In the genomic region with DNA sequence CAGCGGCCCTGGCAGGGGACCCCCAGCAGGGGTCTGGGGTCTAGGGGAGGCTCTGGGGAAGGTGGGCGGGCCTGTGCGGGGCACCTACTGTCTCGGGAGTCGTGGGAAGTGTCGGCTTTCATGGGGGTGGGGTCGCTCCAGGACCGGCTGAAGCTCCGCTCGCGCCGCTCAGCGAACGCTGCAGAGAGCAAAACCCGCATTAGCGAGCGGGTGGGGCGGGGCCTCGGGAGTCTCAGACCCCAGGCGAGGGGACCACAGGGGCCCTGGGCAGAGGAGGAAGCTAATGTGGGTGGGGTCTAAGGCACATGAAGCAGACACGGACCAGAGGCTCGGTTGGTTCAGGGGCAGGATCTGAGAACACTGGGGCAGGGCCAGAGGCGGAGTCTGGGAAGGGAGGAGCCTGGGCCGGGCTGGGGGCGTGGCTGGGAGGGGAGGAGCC, we compare ENCODE assay signal across 10 cellular contexts. TPM values are rescaled to one million over a fixed set of nuclear protein-coding genes. Genes with fewer than 3 reads are reported as not detected.
A peak's percentile ranks its signal among the peaks of the same experiment; 100 is the strongest.
DNase-seq lines count a peak whose midpoint lies in the region; ATAC-seq and TF ChIP-seq lines count a peak whose summit lies in the region.
"Had no signal": no experiment of that assay in that cellular context is flagged by ENCODE, and none has a peak within 500 bp of the region (broad histone marks: within the 10 kb centered on the region; RNA-seq: fewer than 3 reads in every experiment).

No MANE protein-coding gene starts in this region.

- TF ChIP-seq CTCF in epithelial cell of esophagus (IDR thresholded peaks at IDR 0.05; ENCODE audit: insufficient read depth, low read depth, low read length, missing control alignments): no peak

- DNase-seq in NAMALWA (ENCODE audit: low spot score): peak; percentile 76
- peak; percentile 73 for DNase-seq in activated CD4-positive, alpha-beta memory T cell treated with anti-CD3 and anti-CD28 coated beads for 36 hours
- DNase-seq in epithelial cell of esophagus (ENCODE audit: low read depth): peak; percentile 79
- DNase-seq in stimulated activated naive CD8-positive, alpha-beta T cell treated with anti-CD3 and anti-CD28 coated beads, Interleukin-15, amount 100 ng/mL, for 72 hours: peak; percentile 55 to 65
- no peak for DNase-seq in middle frontal gyrus (ENCODE audit: extremely low spot score, low spot score)
- no peak for DNase-seq in NCI-H1092 (lab: John Stamatoyannopoulos, UW)

- no peaks in the 10 kb centered on the region for H3K9me3 ChIP-seq in mesodermal cell (ENCODE audit: control insufficient read depth, low read length)

- H3K27me3 Mint-ChIP-seq in activated CD4-positive, alpha-beta memory T cell treated with anti-CD3 and anti-CD28 coated beads for 36 hours: no peaks in the 10 kb centered on the region
- H3K27me3 Mint-ChIP-seq in stimulated activated naive CD8-positive, alpha-beta T cell treated with anti-CD3 and anti-CD28 coated beads, Interleukin-15, amount 100 ng/mL, for 72 hours: no peaks in the 10 kb centered on the region

- H3K4me1 ChIP-seq in mesodermal cell (ENCODE audit: control insufficient read depth, insufficient read depth, low read length, poor library complexity, severe bottlenecking): peaks cover 18% of the 10 kb centered on the region

- H3K4me3 ChIP-seq in epithelial cell of esophagus (ENCODE audit: low read length): peak overlapping the region; percentile 54
- H3K4me3 ChIP-seq in mesodermal cell (ENCODE audit: extremely low read depth, insufficient read depth, low read length, poor library complexity, severe bottlenecking): peak overlapping the region; percentile 19

- peaks cover 19% of the 10 kb centered on the region for H3K4me1 Mint-ChIP-seq in activated CD4-positive, alpha-beta memory T cell treated with anti-CD3 and anti-CD28 coated beads for 36 hours (ENCODE audit: low read depth)
- H3K4me1 Mint-ChIP-seq in stimulated activated naive CD8-positive, alpha-beta T cell treated with anti-CD3 and anti-CD28 coated beads, Interleukin-15, amount 100 ng/mL, for 72 hours: peaks cover 86% of the 10 kb centered on the region

- peaks cover 7% of the 10 kb centered on the region for H3K36me3 Mint-ChIP-seq in activated CD4-positive, alpha-beta memory T cell treated with anti-CD3 and anti-CD28 coated beads for 36 hours

- CTCF ChIA-PET in activated CD4-positive, alpha-beta memory T cell treated with anti-CD3 and anti-CD28 coated beads for 36 hours (lab: Charles Lee): interaction anchor here (1.2 kb wide), 1 partner anchor 31 kb away, joined by 5 read pairs; the partner anchor contains the start of genes EXD3 and NOXA1

- POLR2A ChIA-PET in activated CD4-positive, alpha-beta memory T cell treated with anti-CD3 and anti-CD28 coated beads for 36 hours (lab: Charles Lee): interaction anchor here (1.2 kb wide), 1 partner anchor 31 kb away, joined by 4 read pairs; the partner anchor contains the start of genes EXD3 and NOXA1

- WGBS in mesodermal cell (ENCODE audit: insufficient coverage in 2 of 2), 2 experiments: 22 to 33% methylated on average over 12 to 20 of the region's 25 CpGs

- H3K27ac Mint-ChIP-seq in activated CD4-positive, alpha-beta memory T cell treated with anti-CD3 and anti-CD28 coated beads for 36 hours: no peak overlapping the region
- H3K27ac Mint-ChIP-seq in stimulated activated naive CD8-positive, alpha-beta T cell treated with anti-CD3 and anti-CD28 coated beads, Interleukin-15, amount 100 ng/mL, for 72 hours: peak overlapping the region in 1 of 2 donors; percentile 12

- ATAC-seq in GM19351 (IDR thresholded peaks at IDR 0.05; ENCODE audit: unreplicated experiment): peak; percentile 66
- ATAC-seq in stimulated activated naive CD8-positive, alpha-beta T cell treated with anti-CD3 and anti-CD28 coated beads, Interleukin-15, amount 100 ng/mL, for 72 hours: peak; percentile 43

- H3K9me3 Mint-ChIP-seq in activated CD4-positive, alpha-beta memory T cell treated with anti-CD3 and anti-CD28 coated beads for 36 hours: no peaks in the 10 kb centered on the region
- no peaks in the 10 kb centered on the region for H3K9me3 Mint-ChIP-seq in stimulated activated naive CD8-positive, alpha-beta T cell treated with anti-CD3 and anti-CD28 coated beads, Interleukin-15, amount 100 ng/mL, for 72 hours

- H3K4me3 Mint-ChIP-seq in activated CD4-positive, alpha-beta memory T cell treated with anti-CD3 and anti-CD28 coated beads for 36 hours: no peak overlapping the region
- H3K4me3 Mint-ChIP-seq in stimulated activated naive CD8-positive, alpha-beta T cell treated with anti-CD3 and anti-CD28 coated beads, Interleukin-15, amount 100 ng/mL, for 72 hours: peak overlapping the region in 1 of 2 donors; percentile 2

- intact Hi-C loops in activated CD4-positive, alpha-beta memory T cell treated with anti-CD3 and anti-CD28 coated beads for 36 hours (cut with micrococcal nuclease): no loop called here

- H3K27ac ChIP-seq in mesodermal cell (ENCODE audit: low read depth, low read length, severe bottlenecking): no peak overlapping the region

- H3K36me3 ChIP-seq in mesodermal cell (ENCODE audit: control insufficient read depth, insufficient read depth, low read length): peaks cover 57% of the 10 kb centered on the region

RNA-seq across cellular contexts. Expression of gene NSMF, which starts 5.5 kb away (rescaled TPM):
- total RNA-seq in activated CD4-positive, alpha-beta memory T cell treated with anti-CD3 and anti-CD28 coated beads for 36 hours: 10 to 100 TPM; 29.9 to 31.6 TPM
- 59.3 TPM for polyA plus RNA-seq in mesodermal cell (2013, experiment 1 of 2)
- polyA plus RNA-seq in mesodermal cell (2013, experiment 2 of 2): 47.9 TPM

RNA-seq across cellular contexts. Expression of gene ENTPD8, which starts 12.5 kb away (rescaled TPM):
- not detected for total RNA-seq in activated CD4-positive, alpha-beta memory T cell treated with anti-CD3 and anti-CD28 coated beads for 36 hours
- polyA plus RNA-seq in mesodermal cell (2013, experiment 1 of 2): 0.18 TPM
- 0.25 TPM for polyA plus RNA-seq in mesodermal cell (2013, experiment 2 of 2)
- total RNA-seq: subcutaneous adipose tissue; T-helper 2 cell treated with Interferon-gamma antibody and Interleukin-4, amounts not matched to agents 100 ng/mL and 5 ng/mL, for 36 hours had no signal

RNA-seq across cellular contexts. Expression of gene NOXA1, which starts 30.5 kb away (rescaled TPM):
- total RNA-seq in activated CD4-positive, alpha-beta memory T cell treated with anti-CD3 and anti-CD28 coated beads for 36 hours: 1 to 10 TPM; 1.1 TPM
- polyA plus RNA-seq in mesodermal cell (2013, experiment 1 of 2): 0.85 TPM
- polyA plus RNA-seq in mesodermal cell (2013, experiment 2 of 2): 0.40 TPM

RNA-seq across cellular contexts. Expression of gene EXD3, which starts 30.7 kb away (rescaled TPM):
- 10 to 100 TPM; 13.5 to 13.6 TPM for total RNA-seq in activated CD4-positive, alpha-beta memory T cell treated with anti-CD3 and anti-CD28 coated beads for 36 hours
- polyA plus RNA-seq in mesodermal cell (2013, experiment 1 of 2): 21.2 TPM
- 15.2 TPM for polyA plus RNA-seq in mesodermal cell (2013, experiment 2 of 2)

Comparison
In these comparisons a context has a peak if more than half of its experiments do, and no peak if none do; other contexts are left out.
1. DNase-seq: peak in NAMALWA (single experiment), activated CD4-positive, alpha-beta memory T cell treated with anti-CD3 and anti-CD28 coated beads for 36 hours (single experiment), epithelial cell of esophagus (single experiment) and stimulated activated naive CD8-positive, alpha-beta T cell treated with anti-CD3 and anti-CD28 coated beads, Interleukin-15, amount 100 ng/mL, for 72 hours (2 of 2); none in middle frontal gyrus (single experiment) and NCI-H1092 (single experiment).